In genomic region chr11:61358566-61358965, GRCh38 we compare ENCODE assay signal across 22 cellular contexts.
"Had no signal": no experiment of that assay in that cellular context is flagged by ENCODE, and none has a peak within 500 bp of the region (broad histone marks: within the 10 kb centered on the region; RNA-seq: fewer than 3 reads in every experiment).

No MANE protein-coding gene starts in this region.

- ATAC-seq: gastroesophageal sphincter; left cardiac atrium; left ventricle myocardium superior; naive thymus-derived CD4-positive, alpha-beta T cell; upper lobe of right lung had no signal

- H2AFZ ChIP-seq: hepatocyte, parathyroid adenoma had no signal

- H3K27ac ChIP-seq: gastroesophageal sphincter, parathyroid adenoma, right atrium auricular region, thyroid gland, upper lobe of right lung had no signal

- DNase-seq: activated CD4-positive, alpha-beta memory T cell treated with anti-CD3 and anti-CD28 coated beads for 36 hours; activated CD4-positive, alpha-beta T cell treated with anti-CD3 and anti-CD28 coated beads for 4 hours; activated CD8-positive, alpha-beta memory T cell treated with anti-CD3 and anti-CD28 coated beads, Interleukin-2, amount 50 U/mL, for 4 hours; activated gamma-delta T cell; activated naive CD4-positive, alpha-beta T cell treated with anti-CD3 and anti-CD28 coated beads, Interleukin-2, amount 10 ng/mL, durations not matched to agents 7 days and 5 days; activated naive CD8-positive, alpha-beta T cell treated with anti-CD3 and anti-CD28 coated beads, Interleukin-2, amount 10 ng/mL, durations not matched to agents 7 days and 5 days; activated T-cell treated with anti-CD3 and anti-CD28 coated beads, Interleukin-2, amount 50 U/mL, for 1 hour; amniotic stem cell; caudate nucleus; left cardiac atrium; left ventricle myocardium superior; naive thymus-derived CD4-positive, alpha-beta T cell; nucleus accumbens; stimulated activated CD4-positive, alpha-beta T cell treated with anti-CD3 and anti-CD28 coated beads, Interleukin-2, amount 100 ng/mL, for 48 hours; stomach; thyroid gland; upper lobe of right lung had no signal

- H3K4me3 Mint-ChIP-seq: activated CD4-positive, alpha-beta memory T cell treated with anti-CD3 and anti-CD28 coated beads for 36 hours; activated naive CD4-positive, alpha-beta T cell treated with anti-CD3 and anti-CD28 coated beads, Interleukin-2, amount 10 ng/mL, durations not matched to agents 7 days and 5 days; activated naive CD8-positive, alpha-beta T cell treated with anti-CD3 and anti-CD28 coated beads, Interleukin-2, amount 10 ng/mL, durations not matched to agents 7 days and 5 days had no signal

- H3K9me3 ChIP-seq: gastroesophageal sphincter, right atrium auricular region, stomach, thyroid gland, upper lobe of right lung had no signal

- H3K4me2 ChIP-seq: hepatocyte, smooth muscle cell had no signal

- H3K27me3 ChIP-seq: gastroesophageal sphincter, hepatocyte, right atrium auricular region, stomach, thyroid gland, upper lobe of right lung had no signal

- H3K27me3 Mint-ChIP-seq: activated CD4-positive, alpha-beta memory T cell treated with anti-CD3 and anti-CD28 coated beads for 36 hours; activated naive CD4-positive, alpha-beta T cell treated with anti-CD3 and anti-CD28 coated beads, Interleukin-2, amount 10 ng/mL, durations not matched to agents 7 days and 5 days; activated naive CD8-positive, alpha-beta T cell treated with anti-CD3 and anti-CD28 coated beads, Interleukin-2, amount 10 ng/mL, durations not matched to agents 7 days and 5 days; naive thymus-derived CD4-positive, alpha-beta T cell had no signal

- H3K27ac Mint-ChIP-seq: activated CD4-positive, alpha-beta memory T cell treated with anti-CD3 and anti-CD28 coated beads for 36 hours had no signal

- H3K9me3 Mint-ChIP-seq: activated CD4-positive, alpha-beta memory T cell treated with anti-CD3 and anti-CD28 coated beads for 36 hours; activated naive CD4-positive, alpha-beta T cell treated with anti-CD3 and anti-CD28 coated beads, Interleukin-2, amount 10 ng/mL, durations not matched to agents 7 days and 5 days; activated naive CD8-positive, alpha-beta T cell treated with anti-CD3 and anti-CD28 coated beads, Interleukin-2, amount 10 ng/mL, durations not matched to agents 7 days and 5 days; naive thymus-derived CD4-positive, alpha-beta T cell had no signal

- H3K4me3 ChIP-seq: gastroesophageal sphincter, hepatocyte, right atrium auricular region, smooth muscle cell, stomach, thyroid gland, upper lobe of right lung had no signal

- H3K4me1 ChIP-seq: parathyroid adenoma had no signal

- H3K79me2 ChIP-seq: parathyroid adenoma had no signal

- H3K9ac ChIP-seq: parathyroid adenoma had no signal
